In genomic region chr5:176545388-176545736, GRCh38 we compare ENCODE assay signal across 20 cellular contexts. TPM values are rescaled to one million over a fixed set of nuclear protein-coding genes. Genes with fewer than 3 reads are reported as not detected.
DNase-seq lines count a peak whose midpoint lies in the region; ATAC-seq and TF ChIP-seq lines count a peak whose summit lies in the region.
"Had no signal": no experiment of that assay in that cellular context is flagged by ENCODE, and none has a peak within 500 bp of the region (broad histone marks: within the 10 kb centered on the region; RNA-seq: fewer than 3 reads in every experiment).

No MANE protein-coding gene starts in this region.

- H3K9me3 Mint-ChIP-seq in Caco-2 (ENCODE audit: unreplicated experiment): no peaks in the 10 kb centered on the region
- H3K9me3 Mint-ChIP-seq in activated naive CD8-positive, alpha-beta T cell treated with anti-CD3 and anti-CD28 coated beads for 36 hours: no peaks in the 10 kb centered on the region
- no peaks in the 10 kb centered on the region for H3K9me3 Mint-ChIP-seq in naive thymus-derived CD4-positive, alpha-beta T cell
- H3K9me3 Mint-ChIP-seq: activated naive CD8-positive, alpha-beta T cell treated with anti-CD3 and anti-CD28 coated beads, Interleukin-2, amount 10 ng/mL, durations not matched to agents 7 days and 5 days had no signal

- H3K27me3 ChIP-seq in BLaER1 (no peaks in the 10 kb centered on the region), Caco-2 (replicated peaks; ENCODE audit: control insufficient read depth, insufficient read depth, low read length) (no peaks in the 10 kb centered on the region)
- no peaks in the 10 kb centered on the region for H3K27me3 ChIP-seq in naive thymus-derived CD4-positive, alpha-beta T cell (ENCODE audit: control insufficient read depth in 2 of 2, insufficient read depth in 2 of 2, low read length in 2 of 2)
- H3K27me3 ChIP-seq: gastrocnemius medialis, ovary, uterus had no signal

- H3K4me1 ChIP-seq in BLaER1: peaks cover 64% of the 10 kb centered on the region
- peaks cover 40% of the 10 kb centered on the region for H3K4me1 ChIP-seq in Caco-2
- H3K4me1 ChIP-seq in naive thymus-derived CD4-positive, alpha-beta T cell (ENCODE audit: control insufficient read depth in 2 of 2, insufficient read depth in 2 of 2, low read length in 2 of 2): peaks cover 28 to 40% of the 10 kb centered on the region in 2 donors
- H3K4me1 ChIP-seq: uterus had no signal

- no peaks in the 10 kb centered on the region for H3K36me3 ChIP-seq in BLaER1
- no peaks in the 10 kb centered on the region for H3K36me3 ChIP-seq in Caco-2 (ENCODE audit: control insufficient read depth, insufficient read depth, low read length)
- H3K36me3 ChIP-seq in naive thymus-derived CD4-positive, alpha-beta T cell (ENCODE audit: control insufficient read depth in 2 of 3, insufficient read depth in 3 of 3, low read length in 3 of 3): no peaks in the 10 kb centered on the region
- H3K36me3 ChIP-seq: gastrocnemius medialis, ovary, uterus had no signal

- no peak overlapping the region for H3K9ac ChIP-seq in BLaER1

- peak overlapping the region; percentile 100; the same call in 1 of the 2 replicates for H3K4me2 ChIP-seq in BLaER1

- H3K9me3 ChIP-seq in BLaER1: no peaks in the 10 kb centered on the region
- no peaks in the 10 kb centered on the region for H3K9me3 ChIP-seq in Caco-2
- H3K9me3 ChIP-seq in naive thymus-derived CD4-positive, alpha-beta T cell (ENCODE audit: control insufficient read depth in 2 of 3, low read length in 3 of 3): no peaks in the 10 kb centered on the region
- H3K9me3 ChIP-seq: gastrocnemius medialis, ovary, uterus had no signal

- peak overlapping the region; percentile 86 for H3K27ac Mint-ChIP-seq in Caco-2 (ENCODE audit: unreplicated experiment)
- H3K27ac Mint-ChIP-seq in activated naive CD8-positive, alpha-beta T cell treated with anti-CD3 and anti-CD28 coated beads for 36 hours: peak overlapping the region; percentile 72
- peak overlapping the region in 8 of 9 donors; percentile 36 to 94 (median 81) for H3K27ac Mint-ChIP-seq in naive thymus-derived CD4-positive, alpha-beta T cell

- no peak for ATAC-seq in naive thymus-derived CD4-positive, alpha-beta T cell
- no peak for ATAC-seq in GM18909 (IDR thresholded peaks at IDR 0.05; ENCODE audit: poor library complexity, unreplicated experiment)
- ATAC-seq in GM21367 (IDR thresholded peaks at IDR 0.05; ENCODE audit: unreplicated experiment): no peak
- ATAC-seq: gastrocnemius medialis had no signal

- CTCF ChIA-PET in Caco-2 (lab: Charles Lee): no interaction called here
- CTCF ChIA-PET in naive thymus-derived CD4-positive, alpha-beta T cell (lab: Charles Lee): no interaction called here

- DNase-seq in Caco-2: no peak
- DNase-seq in activated naive CD8-positive, alpha-beta T cell treated with anti-CD3 and anti-CD28 coated beads for 36 hours: no peak
- DNase-seq in naive thymus-derived CD4-positive, alpha-beta T cell: no peak
- DNase-seq in NOMO-1 treated with dmso at 0.1 percent for 144 hours (lab: John Stamatoyannopoulos, UW; ENCODE audit: unreplicated experiment): no peak
- no peak for DNase-seq in T-helper 2 cell
- DNase-seq: activated naive CD8-positive, alpha-beta T cell treated with anti-CD3 and anti-CD28 coated beads, Interleukin-2, amount 10 ng/mL, durations not matched to agents 7 days and 5 days; dermis blood vessel endothelial cell; gastrocnemius medialis; Kasumi-1; NCI-H1105 treated with DMSO at 0.1 percent for 48 hours; NCI-H2171; ovary; stimulated activated CD4-positive, alpha-beta T cell treated with anti-CD3 and anti-CD28 coated beads, Interleukin-2, amount 100 ng/mL, for 24 hours; T1000; uterus had no signal

- no peak overlapping the region for H3K27ac ChIP-seq in BLaER1
- peak overlapping the region; percentile 44 for H3K27ac ChIP-seq in naive thymus-derived CD4-positive, alpha-beta T cell (ENCODE audit: low read depth, low read length)
- H3K27ac ChIP-seq: ovary, uterus had no signal

- H3K36me3 Mint-ChIP-seq in Caco-2 (ENCODE audit: insufficient read depth, unreplicated experiment): peaks cover 13% of the 10 kb centered on the region
- no peaks in the 10 kb centered on the region for H3K36me3 Mint-ChIP-seq in activated naive CD8-positive, alpha-beta T cell treated with anti-CD3 and anti-CD28 coated beads for 36 hours
- peaks cover 0 to 7% (median 0%) of the 10 kb centered on the region in 5 donors for H3K36me3 Mint-ChIP-seq in naive thymus-derived CD4-positive, alpha-beta T cell
- H3K36me3 Mint-ChIP-seq: activated naive CD8-positive, alpha-beta T cell treated with anti-CD3 and anti-CD28 coated beads, Interleukin-2, amount 10 ng/mL, durations not matched to agents 7 days and 5 days had no signal

- intact Hi-C loops in Caco-2 (cut with micrococcal nuclease; ENCODE audit: unreplicated experiment): no loop called here
- intact Hi-C loops in naive thymus-derived CD4-positive, alpha-beta T cell (cut with micrococcal nuclease): loop anchor here in 1 of 2 donors (2.0 kb wide), 1 partner anchor 15 kb away; no protein-coding TSS in a partner anchor

- POLR2A ChIA-PET in Caco-2 (lab: Charles Lee): no interaction called here
- POLR2A ChIA-PET in naive thymus-derived CD4-positive, alpha-beta T cell (lab: Charles Lee): interaction anchor here (11.7 kb wide), 1 partner anchor 17 kb away, joined by 251 read pairs; no protein-coding TSS in a partner anchor

- TF ChIP-seq CTCF in Caco-2 (IDR thresholded peaks at IDR 0.05; ENCODE audit: insufficient read depth in 1 of 2, low read depth in 1 of 2, low read length in 1 of 2, severe bottlenecking in 1 of 2, unreplicated experiment in 1 of 2): no peak

- no peak overlapping the region for H3K4me3 ChIP-seq in BLaER1
- H3K4me3 ChIP-seq in Caco-2 (ENCODE audit: low read depth, low read length): no peak overlapping the region; the same call in 1 of the 2 replicates
- no peak overlapping the region for H3K4me3 ChIP-seq in naive thymus-derived CD4-positive, alpha-beta T cell (ENCODE audit: low read length)
- H3K4me3 ChIP-seq: gastrocnemius medialis, ovary, uterus had no signal

- peak overlapping the region; percentile 85 for H3K4me3 Mint-ChIP-seq in Caco-2 (ENCODE audit: unreplicated experiment)
- no peak overlapping the region for H3K4me3 Mint-ChIP-seq in activated naive CD8-positive, alpha-beta T cell treated with anti-CD3 and anti-CD28 coated beads for 36 hours
- H3K4me3 Mint-ChIP-seq in naive thymus-derived CD4-positive, alpha-beta T cell: peak overlapping the region in 6 of 10 donors; percentile 46 to 94 (median 92)

- no TSS peak for BruUV-seq in Caco-2 (replicated peaks; lab: Mats Ljungman, UMichigan)

- H3K27me3 Mint-ChIP-seq in Caco-2 (ENCODE audit: insufficient read depth, unreplicated experiment): no peaks in the 10 kb centered on the region
- no peaks in the 10 kb centered on the region for H3K27me3 Mint-ChIP-seq in activated naive CD8-positive, alpha-beta T cell treated with anti-CD3 and anti-CD28 coated beads for 36 hours
- H3K27me3 Mint-ChIP-seq in naive thymus-derived CD4-positive, alpha-beta T cell: no peaks in the 10 kb centered on the region
- H3K27me3 Mint-ChIP-seq: activated naive CD8-positive, alpha-beta T cell treated with anti-CD3 and anti-CD28 coated beads, Interleukin-2, amount 10 ng/mL, durations not matched to agents 7 days and 5 days had no signal

- H4K20me1 ChIP-seq in BLaER1: no peaks in the 10 kb centered on the region

- peaks cover 21% of the 10 kb centered on the region for H3K4me1 Mint-ChIP-seq in Caco-2 (ENCODE audit: low read depth, unreplicated experiment)
- H3K4me1 Mint-ChIP-seq in activated naive CD8-positive, alpha-beta T cell treated with anti-CD3 and anti-CD28 coated beads for 36 hours: peaks cover 49% of the 10 kb centered on the region
- peaks cover 38 to 68% (median 57%) of the 10 kb centered on the region in 7 donors for H3K4me1 Mint-ChIP-seq in naive thymus-derived CD4-positive, alpha-beta T cell

RNA-seq across cellular contexts. Expression of gene CDHR2, which starts 3.8 kb away (rescaled TPM):
- total RNA-seq in Caco-2 (2022): 0.19 and 0.59 TPM in 2 replicates
- under 1 TPM; 0.31 to 0.44 TPM for total RNA-seq in activated naive CD8-positive, alpha-beta T cell treated with anti-CD3 and anti-CD28 coated beads for 36 hours
- 1 to 10 TPM; 1.0 to 3.3 (median 2.5) TPM for total RNA-seq in naive thymus-derived CD4-positive, alpha-beta T cell
- not detected for polyA plus RNA-seq in naive thymus-derived CD4-positive, alpha-beta T cell
- total RNA-seq: epithelial cell of proximal tubule, SK-MEL-5 had no signal

RNA-seq across cellular contexts. Expression of gene RNF44, which starts 8.2 kb away (rescaled TPM):
- total RNA-seq in Caco-2 (2022): 84.2 and 90.8 TPM in 2 replicates
- total RNA-seq in activated naive CD8-positive, alpha-beta T cell treated with anti-CD3 and anti-CD28 coated beads for 36 hours: 10 to 100 TPM; 53.4 to 53.8 TPM
- total RNA-seq in naive thymus-derived CD4-positive, alpha-beta T cell: 100 to 1,000 TPM; 145 to 305 (median 280) TPM
- 1 to 10 TPM; 3.3 to 5.0 TPM for polyA plus RNA-seq in naive thymus-derived CD4-positive, alpha-beta T cell
